Comparison of ENCODE assay signal across 8 cellular contexts in the genomic region with DNA sequence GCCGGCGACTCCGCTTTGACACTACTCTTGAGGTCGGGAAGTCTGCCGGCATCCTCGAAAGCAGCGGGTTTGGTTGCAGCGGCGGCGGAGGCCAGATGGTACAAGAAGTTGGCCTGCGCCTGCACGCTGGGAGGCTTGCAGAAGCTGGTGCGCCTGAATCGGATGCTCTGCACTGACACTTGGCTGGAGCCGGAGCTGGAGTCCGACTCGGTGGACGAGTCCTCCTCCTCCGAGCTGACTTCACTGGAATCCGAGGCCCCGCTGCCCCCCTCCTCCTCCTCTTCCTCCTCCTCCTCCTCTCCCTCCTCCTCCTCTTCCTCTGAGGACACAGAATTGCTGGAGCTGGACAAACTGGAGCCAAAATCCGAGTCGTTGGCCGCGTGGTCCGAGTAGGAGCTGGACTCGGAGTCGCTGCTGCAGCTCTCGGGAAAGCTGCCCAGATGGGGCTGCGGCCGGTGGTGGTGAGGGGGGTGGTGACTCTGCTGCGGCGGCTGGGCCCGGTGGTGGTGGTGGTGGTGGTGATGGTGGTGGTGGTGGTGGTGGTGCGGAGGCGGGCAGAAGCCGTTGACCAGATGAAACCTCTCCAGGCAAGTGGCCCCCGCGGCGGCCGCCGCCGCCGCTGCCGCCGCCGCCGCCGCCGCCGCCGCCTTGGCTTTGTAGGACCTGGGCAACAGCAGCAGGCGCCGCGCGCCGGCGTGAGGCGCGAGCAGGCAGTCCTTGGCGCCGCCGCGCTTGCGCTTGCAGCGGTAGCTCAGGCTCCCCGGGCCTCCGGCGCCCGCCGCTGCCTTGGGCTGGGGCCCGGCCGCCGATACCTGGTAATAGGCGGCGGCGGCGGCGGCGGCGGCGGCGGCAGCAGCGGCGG. TPM values are rescaled to one million over a fixed set of nuclear protein-coding genes. Genes with fewer than 3 reads are reported as not detected.
DNase-seq lines count a peak whose midpoint lies in the region; ATAC-seq and TF ChIP-seq lines count a peak whose summit lies in the region.

No MANE protein-coding gene starts in this region.

- ATAC-seq in GM18502 (IDR thresholded peaks at IDR 0.05; ENCODE audit: poor library complexity, unreplicated experiment): peak; percentile 62
- peak; percentile 54 for ATAC-seq in HG02943 (IDR thresholded peaks at IDR 0.05; ENCODE audit: low read depth, unreplicated experiment)
- peak; percentile 75 for ATAC-seq in activated naive CD8-positive, alpha-beta T cell treated with anti-CD3 and anti-CD28 coated beads, Interleukin-2, amount 10 ng/mL, durations not matched to agents 7 days and 5 days (ENCODE audit: low read depth)

- H3K9me3 ChIP-seq in cardiac muscle cell (ENCODE audit: low read depth) (no peaks in the 10 kb centered on the region), ovary (no peaks in the 10 kb centered on the region)

- POLR2A ChIA-PET in activated naive CD8-positive, alpha-beta T cell treated with anti-CD3 and anti-CD28 coated beads, Interleukin-2, amount 10 ng/mL, durations not matched to agents 7 days and 5 days (lab: Charles Lee): interaction anchor here (0.5 kb wide), 1 partner anchor 1196 kb away, joined by 3 read pairs; no protein-coding TSS in a partner anchor

- TF ChIP-seq CTCF in cardiac muscle cell (IDR thresholded peaks at IDR 0.05; ENCODE audit: low read depth, low read length) (no peak), ovary (IDR thresholded peaks at IDR 0.05) (no peak)

- H3K27ac ChIP-seq in cardiac muscle cell: peak overlapping the region; percentile 96
- peak overlapping the region; percentile 81 to 90 for H3K27ac ChIP-seq in ovary

- intact Hi-C loops in ovary (cut with DNase I): loop anchor here in 2 of 4 donors (2.0 to 10.0 kb wide), 2 partner anchors 16 to 808 kb away; a partner anchor contains a TSS

- no peak overlapping the region for H3K27ac Mint-ChIP-seq in activated naive CD8-positive, alpha-beta T cell treated with anti-CD3 and anti-CD28 coated beads, Interleukin-2, amount 10 ng/mL, durations not matched to agents 7 days and 5 days

- H3K27me3 Mint-ChIP-seq in activated naive CD8-positive, alpha-beta T cell treated with anti-CD3 and anti-CD28 coated beads, Interleukin-2, amount 10 ng/mL, durations not matched to agents 7 days and 5 days: peaks cover 88% of the 10 kb centered on the region

- 0 to 1% (median 1%) methylated on average over 64 to 75 of the region's 85 CpGs for WGBS in ovary, 3 donors

- H3K4me1 Mint-ChIP-seq in activated naive CD8-positive, alpha-beta T cell treated with anti-CD3 and anti-CD28 coated beads, Interleukin-2, amount 10 ng/mL, durations not matched to agents 7 days and 5 days: peaks cover 31% of the 10 kb centered on the region

- H3K36me3 Mint-ChIP-seq in activated naive CD8-positive, alpha-beta T cell treated with anti-CD3 and anti-CD28 coated beads, Interleukin-2, amount 10 ng/mL, durations not matched to agents 7 days and 5 days: no peaks in the 10 kb centered on the region

- no peak for TF ChIP-seq POLR2A in ovary (IDR thresholded peaks at IDR 0.05)

- DNase-seq in A172 (ENCODE audit: low spot score) (peak; percentile 58), OCI-M1 (lab: John Stamatoyannopoulos, UW) (peak; percentile 52), cardiac muscle cell (ENCODE audit: low read depth in 1 of 2, low spot score in 1 of 2) (peak; percentile 65 to 86), ovary (peak; percentile 64 to 78 (median 76)), NOMO-1 (lab: John Stamatoyannopoulos, UW; ENCODE audit: unreplicated experiment in 2 of 2) (no peak)
- peak; percentile 67 for DNase-seq in activated naive CD8-positive, alpha-beta T cell treated with anti-CD3 and anti-CD28 coated beads, Interleukin-2, amount 10 ng/mL, durations not matched to agents 7 days and 5 days

- H3K4me3 ChIP-seq in cardiac muscle cell: peak overlapping the region; percentile 78
- H3K4me3 ChIP-seq in ovary: peak overlapping the region; percentile 48

- H3K9me3 Mint-ChIP-seq in activated naive CD8-positive, alpha-beta T cell treated with anti-CD3 and anti-CD28 coated beads, Interleukin-2, amount 10 ng/mL, durations not matched to agents 7 days and 5 days: no peaks in the 10 kb centered on the region

- H3K27me3 ChIP-seq in cardiac muscle cell (no peaks in the 10 kb centered on the region), ovary (no peaks in the 10 kb centered on the region)

- H3K36me3 ChIP-seq in cardiac muscle cell (no peaks in the 10 kb centered on the region), ovary (no peaks in the 10 kb centered on the region)

- TF ChIP-seq EP300 in ovary (IDR thresholded peaks at IDR 0.05): no peak

- peak overlapping the region; percentile 87 for H3K4me3 Mint-ChIP-seq in activated naive CD8-positive, alpha-beta T cell treated with anti-CD3 and anti-CD28 coated beads, Interleukin-2, amount 10 ng/mL, durations not matched to agents 7 days and 5 days

- H3K4me1 ChIP-seq in cardiac muscle cell (ENCODE audit: low read depth) (peaks cover 42% of the 10 kb centered on the region), ovary (ENCODE audit: insufficient read depth) (peaks cover 6% of the 10 kb centered on the region)

RNA-seq across cellular contexts. Expression of a gene that starts 9.0 kb away (rescaled TPM):
- total RNA-seq in A172 (2014; rRNA removed; shearing (Covaris generic)): 0.53 and 2.4 TPM in 2 replicates
- total RNA-seq in activated naive CD8-positive, alpha-beta T cell treated with anti-CD3 and anti-CD28 coated beads, Interleukin-2, amount 10 ng/mL, durations not matched to agents 7 days and 5 days: under 1 TPM; 0.09 to 0.58 TPM
- 42.4 and 62.4 TPM in 2 replicates for total RNA-seq in cardiac muscle cell
- 4.3 and 7.9 TPM in 2 replicates for polyA plus RNA-seq in cardiac muscle cell
- 1 to 10 TPM; 1.1 to 4.2 (median 3.4) TPM for total RNA-seq in ovary
- polyA plus RNA-seq in ovary: 1 to 10 TPM; 1.1 to 1.7 TPM

RNA-seq across cellular contexts. Expression of a gene that starts 17.5 kb away (rescaled TPM):
- 22.7 and 26.0 TPM in 2 replicates for total RNA-seq in A172 (2014; rRNA removed; shearing (Covaris generic))
- total RNA-seq in activated naive CD8-positive, alpha-beta T cell treated with anti-CD3 and anti-CD28 coated beads, Interleukin-2, amount 10 ng/mL, durations not matched to agents 7 days and 5 days: 10 to 100 TPM; 50.0 to 58.0 TPM
- total RNA-seq in cardiac muscle cell (26.0 and 40.6 TPM in 2 replicates), ovary (10 to 100 TPM; 32.3 to 55.1 (median 43.7) TPM)
- polyA plus RNA-seq in cardiac muscle cell (38.4 and 39.5 TPM in 2 replicates), ovary (10 to 100 TPM; 23.6 to 27.4 TPM)

Comparison
In these comparisons a context has a peak if more than half of its experiments do, and no peak if none do; other contexts are left out.
1. DNase-seq: peak in A172 (single experiment), OCI-M1 (single experiment), activated naive CD8-positive, alpha-beta T cell treated with anti-CD3 and anti-CD28 coated beads, Interleukin-2, amount 10 ng/mL, durations not matched to agents 7 days and 5 days (single experiment), cardiac muscle cell (2 of 2) and ovary (5 of 5); none in NOMO-1 (0 of 2).
2. Peak in every context shown above with its lines, with median percentiles within 50 percentile points of each other: ATAC-seq.